ENCODE assay signal across 9 cellular contexts in genomic region chr6:30206799-30207618, GRCh38. TPM values are rescaled to one million over a fixed set of nuclear protein-coding genes. Genes with fewer than 3 reads are reported as not detected.
DNase-seq lines count a peak whose midpoint lies in the region; ATAC-seq and TF ChIP-seq lines count a peak whose summit lies in the region.
"Had no signal": no experiment of that assay in that cellular context is flagged by ENCODE, and none has a peak within 500 bp of the region (broad histone marks: within the 10 kb centered on the region; RNA-seq: fewer than 3 reads in every experiment).

No MANE protein-coding gene starts in this region.

- TF ChIP-seq CTCF in left ventricle myocardium inferior (IDR thresholded peaks at IDR 0.05; ENCODE audit: borderline replicate concordance): no peak
- TF ChIP-seq CTCF in ascending aorta (IDR thresholded peaks at IDR 0.05): no peak

- intact Hi-C loops in left ventricle myocardium inferior (cut with micrococcal nuclease): no loop called here
- intact Hi-C loops in ascending aorta (cut with DNase I): no loop called here

- H3K9me3 ChIP-seq in left ventricle myocardium inferior (replicated peaks) (no peaks in the 10 kb centered on the region), ascending aorta (no peaks in the 10 kb centered on the region)

- H3K4me3 ChIP-seq in left ventricle myocardium inferior: peak overlapping the region; percentile 18
- H3K4me3 ChIP-seq in rectal smooth muscle tissue (ENCODE audit: low read length): peak overlapping the region; percentile 7
- H3K4me3 ChIP-seq in ascending aorta: no peak overlapping the region

- ATAC-seq in GM18909 (IDR thresholded peaks at IDR 0.05; ENCODE audit: poor library complexity, unreplicated experiment): no peak
- ATAC-seq in HG03457 (IDR thresholded peaks at IDR 0.05; ENCODE audit: unreplicated experiment): no peak

- no peaks in the 10 kb centered on the region for H3K27me3 ChIP-seq in left ventricle myocardium inferior (ENCODE audit: low read depth)
- no peaks in the 10 kb centered on the region for H3K27me3 ChIP-seq in rectal smooth muscle tissue (ENCODE audit: control insufficient read depth, insufficient read depth, low read length)
- H3K27me3 ChIP-seq in ascending aorta: no peaks in the 10 kb centered on the region

- H3K27ac ChIP-seq in left ventricle myocardium inferior (replicated peaks) (peak overlapping the region; percentile 75), rectal smooth muscle tissue (ENCODE audit: low read depth, low read length) (no peak overlapping the region), ascending aorta (peak overlapping the region in 1 of 2 donors; percentile 11)

- DNase-seq in GM04503 (ENCODE audit: low read depth): peak; percentile 39
- DNase-seq in amniotic epithelial cell (ENCODE audit: low read depth): peak; percentile 54
- DNase-seq in left ventricle myocardium inferior: no peak
- no peak for DNase-seq in NCI-H128 (lab: John Stamatoyannopoulos, UW; ENCODE audit: unreplicated experiment)
- no peak for DNase-seq in ascending aorta (ENCODE audit: low spot score in 2 of 2)
- DNase-seq: activated naive CD8-positive, alpha-beta T cell treated with anti-CD3 and anti-CD28 coated beads, Interleukin-2, amount 10 ng/mL, durations not matched to agents 7 days and 5 days had no signal

- no peak overlapping the region for H3K9ac ChIP-seq in rectal smooth muscle tissue (ENCODE audit: low read length)

- H3K36me3 ChIP-seq in left ventricle myocardium inferior: no peaks in the 10 kb centered on the region
- H3K36me3 ChIP-seq in rectal smooth muscle tissue (ENCODE audit: control insufficient read depth, insufficient read depth, low read length): no peaks in the 10 kb centered on the region
- no peaks in the 10 kb centered on the region for H3K36me3 ChIP-seq in ascending aorta

- H3K4me1 ChIP-seq in left ventricle myocardium inferior: peaks cover 67% of the 10 kb centered on the region
- peaks cover 11% of the 10 kb centered on the region for H3K4me1 ChIP-seq in rectal smooth muscle tissue (ENCODE audit: control insufficient read depth, insufficient read depth, low read length)
- peaks cover 6 to 21% of the 10 kb centered on the region in 2 donors for H3K4me1 ChIP-seq in ascending aorta

RNA-seq across cellular contexts. Expression of gene TRIM26, which starts 6.2 kb away (rescaled TPM):
- total RNA-seq in left ventricle myocardium inferior: 19.9 TPM
- total RNA-seq in ascending aorta: 38.6 TPM

RNA-seq across cellular contexts. Expression of gene TRIM15, which starts 43.7 kb away (rescaled TPM):
- total RNA-seq in left ventricle myocardium inferior: not detected
- not detected for total RNA-seq in ascending aorta
- total RNA-seq: activated naive CD8-positive, alpha-beta T cell treated with anti-CD3 and anti-CD28 coated beads, Interleukin-2, amount 10 ng/mL, durations not matched to agents 7 days and 5 days had no signal

RNA-seq across cellular contexts. Expression of gene TRIM10, which starts 46.0 kb away (rescaled TPM):
- total RNA-seq in left ventricle myocardium inferior (not detected), ascending aorta (not detected)
- total RNA-seq: activated naive CD8-positive, alpha-beta T cell treated with anti-CD3 and anti-CD28 coated beads, Interleukin-2, amount 10 ng/mL, durations not matched to agents 7 days and 5 days had no signal

Comparison
In these comparisons a context has a peak if more than half of its experiments do, and no peak if none do; other contexts are left out.
1. DNase-seq: peak in GM04503 (single experiment) and amniotic epithelial cell (single experiment); none in left ventricle myocardium inferior (single experiment), NCI-H128 (single experiment) and ascending aorta (0 of 2).
2. H3K4me3 ChIP-seq: peak in left ventricle myocardium inferior (single experiment) and rectal smooth muscle tissue (single experiment); none in ascending aorta (0 of 2).